8 cellular contexts compared by ENCODE assay signal in genomic region chr1:8314346-8315280, GRCh38. TPM values are rescaled to one million over a fixed set of nuclear protein-coding genes. Genes with fewer than 3 reads are reported as not detected.
A peak's percentile ranks its signal among the peaks of the same experiment; 100 is the strongest.
DNase-seq lines count a peak whose midpoint lies in the region; ATAC-seq and TF ChIP-seq lines count a peak whose summit lies in the region.

No MANE protein-coding gene starts in this region.

- TF ChIP-seq CTCF in WI38 (IDR thresholded peaks at IDR 0.05; ENCODE audit: low read depth, low read length) (peak; percentile 82), coronary artery (IDR thresholded peaks at IDR 0.05) (peak; percentile 63)

- ATAC-seq in left lobe of liver (peak; percentile 76), GM19328 (IDR thresholded peaks at IDR 0.05; ENCODE audit: unreplicated experiment) (no peak)

- DNase-seq in activated gamma-delta T cell treated with Interleukin-2 at 50 U/mL for 16 hours (peak; percentile 51), activated gamma-delta T cell (lab: John Stamatoyannopoulos, UW) (no peak), NCI-H2029 treated with DMSO at 0.1 percent for 48 hours (lab: John Stamatoyannopoulos, UW) (peak; percentile 51), coronary artery (ENCODE audit: low spot score) (no peak), left lobe of liver (ENCODE audit: low spot score) (peak; percentile 85)
- DNase-seq in stimulated activated CD4-positive, alpha-beta T cell treated with anti-CD3 and anti-CD28 coated beads, TNF-alpha, amount 100 ng/mL, for 24 hours (ENCODE audit: low read depth in 3 of 3): peak in 2 of 3 experiments; percentile 16 to 44

- H3K27ac ChIP-seq in coronary artery: no peak overlapping the region

- H3K4me3 ChIP-seq in WI38 (ENCODE audit: low read depth, low read length): no peak overlapping the region
- no peak overlapping the region for H3K4me3 ChIP-seq in coronary artery

RNA-seq across cellular contexts. Expression of gene SLC45A1, which starts 3.3 kb away (rescaled TPM):
- total RNA-seq in left lobe of liver: 0.20 TPM

Comparison
In these comparisons a context has a peak if more than half of its experiments do, and no peak if none do; other contexts are left out.
1. DNase-seq: peak in activated gamma-delta T cell treated with Interleukin-2 at 50 U/mL for 16 hours (single experiment), NCI-H2029 treated with DMSO at 0.1 percent for 48 hours (single experiment), left lobe of liver (single experiment) and stimulated activated CD4-positive, alpha-beta T cell treated with anti-CD3 and anti-CD28 coated beads, TNF-alpha, amount 100 ng/mL, for 24 hours (2 of 3); none in activated gamma-delta T cell (single experiment) and coronary artery (single experiment).